Comparison of ENCODE assay signal across 21 cellular contexts in the genomic region with DNA sequence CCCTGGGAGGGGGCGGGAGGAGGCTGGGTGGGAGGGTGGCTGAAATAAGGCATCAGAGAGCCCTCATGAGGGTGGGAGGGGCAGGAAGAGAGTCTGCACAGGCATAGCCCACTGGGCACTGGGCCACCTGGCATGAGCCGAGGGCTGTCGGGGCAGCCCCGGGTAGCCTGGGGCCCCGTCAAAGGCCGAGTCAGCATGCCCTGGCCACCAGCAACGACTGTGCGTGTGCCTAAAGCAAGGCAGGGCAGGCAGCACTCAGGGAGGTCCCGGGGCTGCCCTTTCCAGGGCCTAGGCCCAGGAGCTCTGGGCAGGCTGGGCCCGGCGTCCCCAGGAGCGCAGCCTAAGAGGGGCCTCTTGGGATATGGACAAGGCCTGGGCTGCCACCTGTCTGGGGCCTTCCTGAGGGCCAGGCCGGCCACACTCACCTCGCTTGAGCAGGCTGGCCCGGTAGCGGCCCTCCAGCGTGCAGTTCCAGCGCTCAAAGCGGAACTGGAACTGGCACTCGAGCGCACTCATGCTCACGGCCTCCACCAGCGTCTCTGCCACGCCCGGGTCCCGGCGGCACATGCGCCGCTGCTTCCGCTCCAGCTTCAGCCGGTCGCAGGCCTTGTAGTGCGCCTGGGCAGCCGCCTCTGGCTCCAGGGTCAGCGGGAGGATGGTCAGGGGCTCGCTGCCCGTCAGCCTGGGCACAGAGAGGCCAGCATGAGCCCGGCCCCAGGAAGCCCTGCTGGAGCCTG. TPM values are rescaled to one million over a fixed set of nuclear protein-coding genes. Genes with fewer than 3 reads are reported as not detected.
DNase-seq lines count a peak whose midpoint lies in the region; ATAC-seq, FAIRE-seq and TF ChIP-seq lines count a peak whose summit lies in the region.
"Had no signal": no experiment of that assay in that cellular context is flagged by ENCODE, and none has a peak within 500 bp of the region (broad histone marks: within the 10 kb centered on the region; RNA-seq: fewer than 3 reads in every experiment).

No MANE protein-coding gene starts in this region.

- no peak overlapping the region for H3K4me3 ChIP-seq in HUES64 (ENCODE audit: low read length)
- H3K4me3 ChIP-seq in NT2/D1 (ENCODE audit: insufficient read length, low read depth): no peak overlapping the region
- H3K4me3 ChIP-seq in H1 (ENCODE audit: extremely low read depth in 1 of 4, insufficient read depth in 2 of 4, low read depth in 3 of 4, low read length in 4 of 4): no peak overlapping the region
- H3K4me3 ChIP-seq in neuronal stem cell (ENCODE audit: low read length in 2 of 2): no peak overlapping the region
- H3K4me3 ChIP-seq in body of pancreas: no peak overlapping the region
- H3K4me3 ChIP-seq in SK-N-SH (ENCODE audit: low read depth in 2 of 2, low read length in 1 of 2): no peak overlapping the region
- H3K4me3 ChIP-seq: right lobe of liver, SJCRH30, thoracic aorta had no signal

- WGBS in HUES64: 95% methylated on average over 38 of the region's 38 CpGs
- 92% methylated on average over 27 of the region's 38 CpGs; no CpG with 5 or more reads in 1 of the 2 experiments for WGBS in H1 (ENCODE audit: extremely low coverage in 1 of 2, insufficient coverage in 1 of 2, insufficient read length in 1 of 2, insufficient replicate concordance in 2 of 2, low coverage in 1 of 2, low lambda C conversion rate in 2 of 2, missing lambda C conversion rate in 1 of 2), 2 experiments
- WGBS in neuronal stem cell (ENCODE audit: extremely low coverage in 2 of 2, insufficient read length in 2 of 2, insufficient replicate concordance in 1 of 2), 2 donors: no CpG with 5 or more reads among the region's 38 CpGs
- WGBS in body of pancreas, 2 donors: 83 to 88% methylated on average over 8 to 37 of the region's 38 CpGs
- 74% methylated on average over 7 of the region's 38 CpGs for WGBS in SK-N-SH (ENCODE audit: low lambda C conversion rate)

- H3K9me2 ChIP-seq in SK-N-SH: no peaks in the 10 kb centered on the region

- DNase-seq in NT2/D1 (ENCODE audit: low read depth, low spot score): no peak
- no peak for DNase-seq in H1 (ENCODE audit: low read depth in 1 of 2, low spot score in 2 of 2)
- DNase-seq in neuronal stem cell (ENCODE audit: low spot score): no peak
- DNase-seq in body of pancreas: no peak
- DNase-seq in SK-N-SH: no peak
- DNase-seq: activated CD4-positive, alpha-beta T cell treated with anti-CD3 and anti-CD28 coated beads for 1 hour; activated gamma-delta T cell; activated naive CD8-positive, alpha-beta T cell treated with anti-CD3 and anti-CD28 coated beads, Interleukin-2, amount 50 U/mL, for 24 hours; effector CD4-positive, alpha-beta T cell; foreskin fibroblast; hippocampal formation; NCI-H1694 treated with DMSO at 0.1 percent for 48 hours; NCI-H69; nephron progenitor cell; right lobe of liver; SJCRH30; stimulated activated naive CD8-positive, alpha-beta T cell treated with anti-CD3 and anti-CD28 coated beads, Interleukin-15, Interleukin-2, amounts not matched to agents 100 U/mL and 50 U/mL, for 24 hours; T-cell had no signal

- no peaks in the 10 kb centered on the region; the same call in 1 of the 2 replicates for H3K4me1 ChIP-seq in HUES64 (ENCODE audit: insufficient read depth, low read length)
- H3K4me1 ChIP-seq in NT2/D1 (ENCODE audit: insufficient read depth, insufficient read length): peaks cover 25% of the 10 kb centered on the region
- peaks cover 0 to 8% (median 4%) of the 10 kb centered on the region in 4 experiments; a peak in 4 of 7 replicates for H3K4me1 ChIP-seq in H1 (replicated peaks in 1 of 4; ENCODE audit: control insufficient read depth in 3 of 4, insufficient read depth in 4 of 4, low read length in 3 of 4)
- peaks cover 2 to 34% of the 10 kb centered on the region in 2 donors for H3K4me1 ChIP-seq in neuronal stem cell (ENCODE audit: control insufficient read depth in 2 of 2, insufficient read depth in 1 of 2, low read depth in 1 of 2, low read length in 2 of 2)
- no peaks in the 10 kb centered on the region for H3K4me1 ChIP-seq in body of pancreas
- peaks cover 0 to 5% of the 10 kb centered on the region in 2 experiments; a peak in 1 of 4 replicates for H3K4me1 ChIP-seq in SK-N-SH (ENCODE audit: control insufficient read depth in 1 of 2, insufficient read depth in 2 of 2, low read depth in 1 of 2, low read length in 1 of 2)
- H3K4me1 ChIP-seq: right lobe of liver had no signal

- H3K9ac ChIP-seq in HUES64 (ENCODE audit: low read depth, low read length): 0 out of 2 replicates have a peak overlapping the region, but pooled peaks have one; percentile 20
- peak overlapping the region; percentile 8 for H3K9ac ChIP-seq in NT2/D1 (ENCODE audit: insufficient read length, low read depth)
- no peak overlapping the region for H3K9ac ChIP-seq in H1 (replicated peaks in 1 of 4; ENCODE audit: extremely low read depth in 1 of 4, low read depth in 3 of 4, low read length in 3 of 4)
- H3K9ac ChIP-seq in neuronal stem cell (ENCODE audit: low read depth, low read length, poor library complexity): no peak overlapping the region
- no peak overlapping the region for H3K9ac ChIP-seq in SK-N-SH

- H3K18ac ChIP-seq in H1 (ENCODE audit: extremely low read depth, low read length): no peak overlapping the region
- peak overlapping the region; percentile 35 for H3K18ac ChIP-seq in neuronal stem cell (ENCODE audit: low read length)

- H3K36me3 ChIP-seq in HUES64 (ENCODE audit: insufficient read depth, low read length) (no peaks in the 10 kb centered on the region), NT2/D1 (ENCODE audit: insufficient read depth, insufficient read length, low read length) (peaks cover 46% of the 10 kb centered on the region), H1 (ENCODE audit: control insufficient read depth in 2 of 4, insufficient read depth in 4 of 4, low read length in 3 of 4) (no peaks in the 10 kb centered on the region), neuronal stem cell (replicated peaks in 1 of 2; ENCODE audit: control insufficient read depth in 2 of 2, insufficient read depth in 2 of 2, low read length in 2 of 2) (peaks cover 0 to 5% of the 10 kb centered on the region in 2 donors), body of pancreas (replicated peaks in 1 of 2; ENCODE audit: insufficient read depth in 1 of 2, low read depth in 2 of 2) (no peaks in the 10 kb centered on the region), SK-N-SH (replicated peaks in 1 of 2; ENCODE audit: control insufficient read depth in 1 of 2, insufficient read depth in 2 of 2, low read length in 1 of 2) (no peaks in the 10 kb centered on the region)
- H3K36me3 ChIP-seq: right lobe of liver, SJCRH30, thoracic aorta had no signal

- H3K56ac ChIP-seq in H1 (replicated peaks; ENCODE audit: insufficient read length, low read depth, low read length): no peak overlapping the region

- no peak overlapping the region for H3K27ac ChIP-seq in HUES64 (ENCODE audit: low read depth, low read length)
- H3K27ac ChIP-seq in H1 (ENCODE audit: low read depth, low read length): no peak overlapping the region; the same call in 1 of the 2 replicates
- no peak overlapping the region for H3K27ac ChIP-seq in neuronal stem cell (replicated peaks; ENCODE audit: low read length)
- H3K27ac ChIP-seq in body of pancreas: no peak overlapping the region
- no peak overlapping the region for H3K27ac ChIP-seq in SK-N-SH (ENCODE audit: low read depth in 2 of 2, low read length in 1 of 2)
- H3K27ac ChIP-seq: right lobe of liver, SJCRH30, thoracic aorta had no signal

- CTCF ChIA-PET in H1 (lab: Charles Lee; ENCODE audit: partially characterized antibody): interaction anchor here (1.3 kb wide), 1 partner anchor 18 kb away, joined by 5 read pairs; no protein-coding TSS in a partner anchor
- CTCF ChIA-PET in SK-N-SH (lab: Yijun Ruan, JAX): no interaction called here

- ATAC-seq in body of pancreas (no peak), HG03280 (IDR thresholded peaks at IDR 0.05; ENCODE audit: unreplicated experiment) (no peak)
- ATAC-seq: activated naive CD8-positive, alpha-beta T cell treated with anti-CD3 and anti-CD28 coated beads, Interleukin-2, amount 50 U/mL, for 24 hours; right lobe of liver; stimulated activated naive CD8-positive, alpha-beta T cell treated with anti-CD3 and anti-CD28 coated beads, Interleukin-15, Interleukin-2, amounts not matched to agents 100 U/mL and 50 U/mL, for 24 hours; T-cell had no signal

- TF ChIP-seq POLR2A in H1 (IDR thresholded peaks at IDR 0.05; ENCODE audit: control extremely low read depth in 1 of 2, low read depth in 2 of 2, low read length in 2 of 2) (no peak), body of pancreas (IDR thresholded peaks at IDR 0.05) (no peak)

- H4K5ac ChIP-seq in H1 (ENCODE audit: insufficient read length, low read depth, low read length): no peak overlapping the region

- H2BK5ac ChIP-seq in H1 (ENCODE audit: low read depth, low read length) (no peak overlapping the region), neuronal stem cell (ENCODE audit: low read length) (peak overlapping the region; percentile 93)

- H2BK15ac ChIP-seq in H1 (ENCODE audit: low read length): no peak overlapping the region
- H2BK15ac ChIP-seq in neuronal stem cell (ENCODE audit: low read length): peak overlapping the region; percentile 100

- no peak for FAIRE-seq in H1 (lab: Jason Lieb, UNC)

- POLR2A ChIA-PET in H1 (lab: Charles Lee; ENCODE audit: partially characterized antibody): no interaction called here
- POLR2A ChIA-PET in SK-N-SH (lab: Yijun Ruan, JAX): no interaction called here

- no peak overlapping the region for H2BK20ac ChIP-seq in H1 (ENCODE audit: low read length)

- H3K4me2 ChIP-seq in H1 (ENCODE audit: insufficient read depth in 1 of 2, low read depth in 2 of 2, low read length in 2 of 2): no peak overlapping the region
- H3K4me2 ChIP-seq in neuronal stem cell (ENCODE audit: insufficient read depth, low read length, poor library complexity, severe bottlenecking): no peak overlapping the region
- no peak overlapping the region for H3K4me2 ChIP-seq in SK-N-SH

- no peak overlapping the region for H2AK5ac ChIP-seq in H1 (ENCODE audit: low read depth, low read length)
- H2AK5ac ChIP-seq in neuronal stem cell (ENCODE audit: low read depth, low read length): peak overlapping the region; percentile 97

- no peak overlapping the region for H2AFZ ChIP-seq in H1 (ENCODE audit: low read length)
- no peak overlapping the region for H2AFZ ChIP-seq in neuronal stem cell (ENCODE audit: low read length)
- H2AFZ ChIP-seq in SK-N-SH (ENCODE audit: low read depth): no peak overlapping the region

- H4K8ac ChIP-seq in H1 (ENCODE audit: extremely low read depth, insufficient read depth, low read length) (peak overlapping the region; percentile 21; the same call in 1 of the 2 replicates), neuronal stem cell (ENCODE audit: low read depth, low read length) (no peak overlapping the region)

- H2BK120ac ChIP-seq in H1 (replicated peaks; ENCODE audit: low read depth, low read length) (no peak overlapping the region), neuronal stem cell (ENCODE audit: low read depth, low read length) (peak overlapping the region; percentile 83)

- 0 out of 2 replicates have a peak, but pooled peaks cover 3% of the 10 kb centered on the region for H3K79me1 ChIP-seq in H1 (ENCODE audit: low read depth, low read length)
- H3K79me1 ChIP-seq in neuronal stem cell (ENCODE audit: low read depth, low read length): peaks cover 6% of the 10 kb centered on the region

- no peak for TF ChIP-seq RAD21 in H1 (IDR thresholded peaks at IDR 0.05 in 1 of 2, conservative IDR thresholded peaks at IDR 0.05 in 1 of 2; ENCODE audit: low read depth in 2 of 2, low read length in 2 of 2)
- no peak for TF ChIP-seq RAD21 in SK-N-SH (IDR thresholded peaks at IDR 0.05; ENCODE audit: low read length)

- H3K27me3 ChIP-seq in HUES64 (ENCODE audit: insufficient read depth, low read length) (no peaks in the 10 kb centered on the region), NT2/D1 (ENCODE audit: insufficient read depth, insufficient read length) (no peaks in the 10 kb centered on the region), H1 (replicated peaks in 1 of 4; ENCODE audit: control insufficient read depth in 3 of 4, extremely low read depth in 1 of 4, insufficient read depth in 3 of 4, low read length in 3 of 4) (no peaks in the 10 kb centered on the region; a peak in 1 of 7 replicates), neuronal stem cell (ENCODE audit: control insufficient read depth in 3 of 3, insufficient read depth in 3 of 3, low read depth in 1 of 3, low read length in 3 of 3) (peaks cover 0 to 6% (median 0%) of the 10 kb centered on the region in 3 experiments), body of pancreas (no peaks in the 10 kb centered on the region), SK-N-SH (ENCODE audit: insufficient read depth) (no peaks in the 10 kb centered on the region)
- H3K27me3 ChIP-seq: right lobe of liver, SJCRH30 had no signal

- intact Hi-C loops in body of pancreas (cut with DNase I): no loop called here

- H2BK12ac ChIP-seq in H1 (ENCODE audit: low read depth, low read length) (no peak overlapping the region), neuronal stem cell (ENCODE audit: low read length) (peak overlapping the region; percentile 30)

- no peaks in the 10 kb centered on the region for H3K23me2 ChIP-seq in H1 (ENCODE audit: low read depth, low read length)

- TF ChIP-seq CTCF in H1 (IDR thresholded peaks at IDR 0.05; ENCODE audit: control extremely low read depth in 1 of 3, insufficient read depth in 1 of 3, low read depth in 1 of 3, low read length in 3 of 3) (no peak), body of pancreas (IDR thresholded peaks at IDR 0.05) (no peak), SK-N-SH (IDR thresholded peaks at IDR 0.05) (no peak)

- no peaks in the 10 kb centered on the region for H3F3A ChIP-seq in SK-N-SH (replicated peaks; ENCODE audit: insufficient read depth)

- H4K20me1 ChIP-seq in H1 (replicated peaks in 1 of 2; ENCODE audit: control insufficient read depth in 1 of 2, insufficient read depth in 2 of 2, low read length in 2 of 2) (no peaks in the 10 kb centered on the region), SK-N-SH (ENCODE audit: insufficient read depth) (no peaks in the 10 kb centered on the region)

- H3K9me3 ChIP-seq in HUES64 (ENCODE audit: insufficient read depth, low read depth, low read length) (no peaks in the 10 kb centered on the region), NT2/D1 (ENCODE audit: insufficient read depth, low read length) (no peaks in the 10 kb centered on the region), H1 (ENCODE audit: insufficient read depth in 2 of 2, low read depth in 1 of 2, low read length in 1 of 2) (no peaks in the 10 kb centered on the region), neuronal stem cell (replicated peaks in 1 of 2; ENCODE audit: control insufficient read depth in 2 of 2, insufficient read depth in 1 of 2, low read depth in 1 of 2, low read length in 2 of 2) (peaks cover 0 to 2% of the 10 kb centered on the region in 2 donors), body of pancreas (no peaks in the 10 kb centered on the region), SK-N-SH (no peaks in the 10 kb centered on the region)
- H3K9me3 ChIP-seq: right lobe of liver, SJCRH30, thoracic aorta had no signal

- H3K23ac ChIP-seq in H1 (ENCODE audit: insufficient read length) (no peak overlapping the region), neuronal stem cell (ENCODE audit: low read depth, low read length, poor library complexity) (peak overlapping the region; percentile 16)

- H3K79me2 ChIP-seq in H1 (ENCODE audit: control insufficient read depth in 1 of 2, insufficient read depth in 2 of 2, low read length in 2 of 2) (no peaks in the 10 kb centered on the region), SK-N-SH (ENCODE audit: insufficient read depth) (no peaks in the 10 kb centered on the region)

- H4K91ac ChIP-seq in H1 (replicated peaks; ENCODE audit: insufficient read length, low read length) (no peak overlapping the region), neuronal stem cell (ENCODE audit: low read depth, low read length, poor library complexity) (peak overlapping the region; percentile 95)

- H3K4ac ChIP-seq in H1 (replicated peaks; ENCODE audit: insufficient read length, low read depth, low read length): no peak overlapping the region
- no peak overlapping the region for H3K4ac ChIP-seq in neuronal stem cell (ENCODE audit: low read length)

- no peak for TF ChIP-seq EP300 in H1 (IDR thresholded peaks at IDR 0.05; ENCODE audit: borderline replicate concordance in 1 of 2, low read depth in 2 of 2, low read length in 2 of 2)
- TF ChIP-seq EP300 in SK-N-SH (IDR thresholded peaks at IDR 0.05; ENCODE audit: borderline replicate concordance in 1 of 2, low read depth in 1 of 2, low read length in 1 of 2): no peak

- H3K14ac ChIP-seq in H1 (ENCODE audit: insufficient read length) (no peak overlapping the region), neuronal stem cell (ENCODE audit: low read length) (peak overlapping the region; percentile 82)

RNA-seq across cellular contexts. Expression of gene WNT9A, which starts 22.7 kb away (rescaled TPM):
- 0.75 TPM for polyA plus RNA-seq in HUES64 (2013, experiment 1 of 2)
- polyA plus RNA-seq in HUES64 (2013, experiment 2 of 2): 0.82 TPM
- 0.78 and 1.1 TPM in 2 replicates for total RNA-seq in H1 (2021; fragmentation: NEBNext Ultra II Directional; extraction: Animal tissue kit (Norgen Biotek cat#: 25700))
- 1.5 and 2.2 TPM in 2 replicates for polyA plus RNA-seq in H1 (2011; rRNA removed)
- 2.0 TPM for polyA plus RNA-seq in H1 (2011; cell fraction: cytosol; rRNA removed)
- 3.0 TPM for polyA plus RNA-seq in H1 (2011; cell fraction: nucleus; rRNA removed)
- polyA plus RNA-seq in H1 (2012, experiment 1 of 2): 1.4 to 2.0 TPM (median 1.9 TPM) in 4 replicates
- polyA plus RNA-seq in H1 (2012, experiment 2 of 2): 0.67 TPM
- 0.41 TPM for polyA plus RNA-seq in H1 (2013, experiment 1 of 2)
- polyA plus RNA-seq in H1 (2013, experiment 2 of 2): 0.50 TPM
- polyA minus RNA-seq in H1 (2011; rRNA and poly(A)+ RNA removed): 1.9 and 2.1 TPM in 2 replicates
- 0.95 TPM for polyA minus RNA-seq in H1 (2011; cell fraction: cytosol; rRNA and poly(A)+ RNA removed)
- 1.2 TPM for polyA minus RNA-seq in H1 (2011; cell fraction: nucleus; rRNA and poly(A)+ RNA removed)
- polyA plus RNA-seq in neuronal stem cell (2013, experiment 1 of 2): 0.61 TPM
- polyA plus RNA-seq in neuronal stem cell (2013, experiment 2 of 2): 0.69 TPM
- total RNA-seq in body of pancreas: 1 to 10 TPM in 1 of 2 donors, under 1 TPM in 1; 0.66 to 2.1 TPM
- polyA plus RNA-seq in SK-N-SH (2012; rRNA removed): 0.31 and 0.36 TPM in 2 replicates
- polyA plus RNA-seq in SK-N-SH (2012; cell fraction: cytosol; rRNA removed): 0.26 and 0.31 TPM in 2 replicates
- 0.50 and 0.67 TPM in 2 replicates for polyA plus RNA-seq in SK-N-SH (2012; cell fraction: nucleus; rRNA removed)

Comparison
In these comparisons a context has a peak if more than half of its experiments do, and no peak if none do; other contexts are left out.
1. H3K9ac ChIP-seq: peak in HUES64 (single experiment) and NT2/D1 (single experiment); none in H1 (0 of 4), neuronal stem cell (single experiment) and SK-N-SH (single experiment).